Comparison of ENCODE assay signal across 8 cellular contexts in genomic region chr13:31846984-31847752, GRCh38.
DNase-seq lines count a peak whose midpoint lies in the region; ATAC-seq and TF ChIP-seq lines count a peak whose summit lies in the region.

No MANE protein-coding gene starts in this region.

- peaks cover 24 to 34% of the 10 kb centered on the region in 2 donors for H3K27me3 Mint-ChIP-seq in stimulated activated naive B cell treated with anti-CD40 and anti-IgM and Interleukin-4, amounts not matched to agents 10 μg/mL and 1 μg/mL and 100 μg/mL, for 72 hours

- TF ChIP-seq CTCF in GM10266 (IDR thresholded peaks at IDR 0.05; ENCODE audit: control insufficient read depth, insufficient read depth, low read depth, missing control alignments) (no peak), GM13977 (IDR thresholded peaks at IDR 0.05; ENCODE audit: extremely low read depth, insufficient read depth, missing control alignments) (no peak)

- H3K27me3 ChIP-seq in iPS-15b (ENCODE audit: control insufficient read depth, insufficient read depth, low read length): peaks cover 61% of the 10 kb centered on the region

- H3K36me3 Mint-ChIP-seq in stimulated activated naive B cell treated with anti-CD40 and anti-IgM and Interleukin-4, amounts not matched to agents 10 μg/mL and 1 μg/mL and 100 μg/mL, for 72 hours: no peaks in the 10 kb centered on the region

- peak; percentile 30 for DNase-seq in GM10266 (ENCODE audit: extremely low spot score)
- peak; percentile 1 for DNase-seq in activated T-helper 9 cell treated with anti-CD3 and anti-CD28 coated beads, Interleukin-2, amount 50 U/mL, for 16 hours (ENCODE audit: low read depth)
- DNase-seq in stimulated activated naive B cell treated with anti-CD40 and anti-IgM and Interleukin-4, amounts not matched to agents 10 μg/mL and 1 μg/mL and 100 μg/mL, for 72 hours: no peak
- no peak for DNase-seq in SKM-1 (lab: John Stamatoyannopoulos, UW; ENCODE audit: unreplicated experiment)
- DNase-seq in GM13977 (ENCODE audit: low spot score): no peak
- no peak for DNase-seq in stimulated activated CD8-positive, alpha-beta memory T cell treated with anti-CD3 and anti-CD28 coated beads, Interleukin-4, amount 100 ng/mL, for 48 hours

- H3K9ac ChIP-seq in iPS-15b (ENCODE audit: low read depth, low read length): no peak overlapping the region

- H3K9me3 ChIP-seq in iPS-15b (ENCODE audit: control insufficient read depth, insufficient read depth, low read length): no peaks in the 10 kb centered on the region

- H3K4me3 Mint-ChIP-seq in stimulated activated naive B cell treated with anti-CD40 and anti-IgM and Interleukin-4, amounts not matched to agents 10 μg/mL and 1 μg/mL and 100 μg/mL, for 72 hours: peak overlapping the region; percentile 84 to 88

- peak; percentile 2 for ATAC-seq in HG03025 (IDR thresholded peaks at IDR 0.05; ENCODE audit: low FRiP score, unreplicated experiment)
- peak in 1 of 2 donors; percentile 38 for ATAC-seq in stimulated activated naive B cell treated with anti-CD40 and anti-IgM and Interleukin-4, amounts not matched to agents 10 μg/mL and 1 μg/mL and 100 μg/mL, for 72 hours (replicated peaks)

- in situ Hi-C loops in GM13977 (cut with MboI; ENCODE audit: low pct_unique_long_range_greater_than_20kb, low sequenced_read_pairs, unreplicated experiment): no loop called here

- H3K9me3 Mint-ChIP-seq in stimulated activated naive B cell treated with anti-CD40 and anti-IgM and Interleukin-4, amounts not matched to agents 10 μg/mL and 1 μg/mL and 100 μg/mL, for 72 hours: no peaks in the 10 kb centered on the region

- H3K36me3 ChIP-seq in iPS-15b (ENCODE audit: control insufficient read depth, insufficient read depth, low read length): no peaks in the 10 kb centered on the region

- no peaks in the 10 kb centered on the region for H3K4me1 ChIP-seq in iPS-15b (ENCODE audit: control insufficient read depth, insufficient read depth, low read length)

- H3K4me1 Mint-ChIP-seq in stimulated activated naive B cell treated with anti-CD40 and anti-IgM and Interleukin-4, amounts not matched to agents 10 μg/mL and 1 μg/mL and 100 μg/mL, for 72 hours: peaks cover 3 to 9% of the 10 kb centered on the region in 2 donors

- H3K4me3 ChIP-seq in iPS-15b (ENCODE audit: low read depth, low read length): peak overlapping the region; percentile 58

- no peak overlapping the region for H3K27ac Mint-ChIP-seq in stimulated activated naive B cell treated with anti-CD40 and anti-IgM and Interleukin-4, amounts not matched to agents 10 μg/mL and 1 μg/mL and 100 μg/mL, for 72 hours

Comparison
In these comparisons a context has a peak if more than half of its experiments do, and no peak if none do; other contexts are left out.
1. DNase-seq: peak in GM10266 (single experiment) and activated T-helper 9 cell treated with anti-CD3 and anti-CD28 coated beads, Interleukin-2, amount 50 U/mL, for 16 hours (single experiment); none in stimulated activated naive B cell treated with anti-CD40 and anti-IgM and Interleukin-4, amounts not matched to agents 10 μg/mL and 1 μg/mL and 100 μg/mL, for 72 hours (single experiment), SKM-1 (single experiment), GM13977 (single experiment) and stimulated activated CD8-positive, alpha-beta memory T cell treated with anti-CD3 and anti-CD28 coated beads, Interleukin-4, amount 100 ng/mL, for 48 hours (single experiment).